Comparison of ENCODE assay signal across 30 cellular contexts in the genomic region with DNA sequence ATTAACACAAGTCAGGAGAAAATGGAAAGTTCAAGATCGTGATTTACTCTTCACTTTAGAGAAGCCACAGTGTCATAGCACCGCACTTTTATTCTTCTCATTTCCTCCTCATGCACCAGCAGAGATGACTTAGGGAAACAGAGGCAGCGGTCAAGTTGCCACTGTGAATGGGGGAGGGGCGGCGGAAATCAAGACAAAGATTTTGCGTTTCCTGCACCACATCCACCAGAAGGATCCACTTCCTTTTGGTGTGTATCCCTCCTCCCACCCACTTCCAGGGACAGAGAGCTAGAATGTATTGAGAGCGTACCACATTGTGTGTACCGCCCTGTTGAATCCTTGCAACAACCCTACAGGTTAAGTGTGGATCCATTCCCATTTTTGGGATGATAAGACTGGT. TPM values are rescaled to one million over a fixed set of nuclear protein-coding genes. Genes with fewer than 3 reads are reported as not detected.
"Had no signal": no experiment of that assay in that cellular context is flagged by ENCODE, and none has a peak within 500 bp of the region (broad histone marks: within the 10 kb centered on the region; RNA-seq: fewer than 3 reads in every experiment).

No MANE protein-coding gene starts in this region.

- H3K4me3 ChIP-seq: colonic mucosa, dorsolateral prefrontal cortex, pancreas, psoas muscle, skin epidermis, upper lobe of left lung, vagina had no signal

- DNase-seq: activated CD4-positive, alpha-beta memory T cell treated with anti-CD3 and anti-CD28 coated beads for 36 hours; activated CD4-positive, alpha-beta T cell treated with anti-CD3 and anti-CD28 coated beads, Interleukin-2, amount 10 ng/mL, durations not matched to agents 24 days and 14 days; activated CD4-positive, CD25-positive, alpha-beta regulatory T cell treated with anti-CD3 and anti-CD28 coated beads, Interleukin-2, amount 50 U/mL, for 72 hours; activated T-cell treated with anti-CD3 and anti-CD28 coated beads, Interleukin-2, amount 50 U/mL, for 24 hours; anterior cingulate cortex; cerebellar nuclear complex; colonic mucosa; dorsolateral prefrontal cortex; effector memory CD4-positive, alpha-beta T cell; foreskin fibroblast; kidney glomerular epithelial cell; left ventricle myocardium superior; mammary epithelial cell; midbrain; naive thymus-derived CD4-positive, alpha-beta T cell; nucleus accumbens; pancreas; psoas muscle; right cardiac atrium; stimulated activated CD4-positive, alpha-beta T cell treated with anti-CD3 and anti-CD28 coated beads, Interleukin-12 subunit alpha, Interleukin-12 subunit beta, amount 100 ng/mL, for 4 hours; stimulated activated CD4-positive, alpha-beta T cell treated with anti-CD3 and anti-CD28 coated beads, Interleukin-4, amount 100 ng/mL, for 1 hour; substantia nigra; T-helper 2 cell; upper lobe of left lung had no signal

- H3K27me3 ChIP-seq: colonic mucosa, dorsolateral prefrontal cortex, pancreas, upper lobe of left lung, vagina had no signal

- H3K36me3 Mint-ChIP-seq: activated CD4-positive, alpha-beta memory T cell treated with anti-CD3 and anti-CD28 coated beads for 36 hours had no signal

- H3K27me3 Mint-ChIP-seq: activated CD4-positive, alpha-beta memory T cell treated with anti-CD3 and anti-CD28 coated beads for 36 hours; activated CD4-positive, alpha-beta T cell treated with anti-CD3 and anti-CD28 coated beads, Interleukin-2, amount 10 ng/mL, durations not matched to agents 24 days and 14 days; activated naive CD4-positive, alpha-beta T cell treated with anti-CD3 and anti-CD28 coated beads, Interleukin-2, amount 50 U/mL, for 24 hours; activated T-cell treated with anti-CD3 and anti-CD28 coated beads, Interleukin-2, amount 50 U/mL, for 24 hours; stimulated activated naive CD8-positive, alpha-beta T cell treated with anti-CD3 and anti-CD28 coated beads, Interleukin-15, Interleukin-2, amounts not matched to agents 100 ng/mL and 50 ng/mL, for 24 hours had no signal

- H3K27ac Mint-ChIP-seq: activated CD4-positive, alpha-beta memory T cell treated with anti-CD3 and anti-CD28 coated beads for 36 hours; activated CD4-positive, alpha-beta T cell treated with anti-CD3 and anti-CD28 coated beads, Interleukin-2, amount 10 ng/mL, durations not matched to agents 24 days and 14 days; activated T-helper 2 cell treated with anti-CD3 and anti-CD28 coated beads, Interferon-gamma antibody, Interleukin-2, Interleukin-4, amounts not matched to agents 10 μg/mL and 5 μg/mL and 100 μg/mL, durations not matched to agents 14 hours and 24 hours and 36 hours; stimulated activated naive CD8-positive, alpha-beta T cell treated with anti-CD3 and anti-CD28 coated beads, Interleukin-15, Interleukin-2, amounts not matched to agents 100 ng/mL and 50 ng/mL, for 24 hours had no signal

- H3K36me3 ChIP-seq: colonic mucosa, pancreas, upper lobe of left lung, vagina had no signal

- H3K9me3 ChIP-seq: colonic mucosa, pancreas, psoas muscle, upper lobe of left lung, vagina had no signal

- H3K4me1 ChIP-seq: colonic mucosa, pancreas, psoas muscle had no signal

- H3K9me3 Mint-ChIP-seq: activated CD4-positive, alpha-beta memory T cell treated with anti-CD3 and anti-CD28 coated beads for 36 hours; activated CD4-positive, alpha-beta T cell treated with anti-CD3 and anti-CD28 coated beads, Interleukin-2, amount 10 ng/mL, durations not matched to agents 24 days and 14 days; activated naive CD4-positive, alpha-beta T cell treated with anti-CD3 and anti-CD28 coated beads, Interleukin-2, amount 50 U/mL, for 24 hours; activated T-cell treated with anti-CD3 and anti-CD28 coated beads, Interleukin-2, amount 50 U/mL, for 24 hours; activated T-helper 2 cell treated with anti-CD3 and anti-CD28 coated beads, Interferon-gamma antibody, Interleukin-2, Interleukin-4, amounts not matched to agents 10 μg/mL and 5 μg/mL and 100 μg/mL, durations not matched to agents 14 hours and 24 hours and 36 hours; stimulated activated naive CD8-positive, alpha-beta T cell treated with anti-CD3 and anti-CD28 coated beads, Interleukin-15, Interleukin-2, amounts not matched to agents 100 ng/mL and 50 ng/mL, for 24 hours had no signal

- H3K27ac ChIP-seq: colonic mucosa, pancreas, psoas muscle, upper lobe of left lung, vagina had no signal

- H3K4me3 Mint-ChIP-seq: activated CD4-positive, alpha-beta memory T cell treated with anti-CD3 and anti-CD28 coated beads for 36 hours; activated CD4-positive, alpha-beta T cell treated with anti-CD3 and anti-CD28 coated beads, Interleukin-2, amount 10 ng/mL, durations not matched to agents 24 days and 14 days; activated naive CD4-positive, alpha-beta T cell treated with anti-CD3 and anti-CD28 coated beads, Interleukin-2, amount 50 U/mL, for 24 hours; activated T-cell treated with anti-CD3 and anti-CD28 coated beads, Interleukin-2, amount 50 U/mL, for 24 hours; stimulated activated naive CD8-positive, alpha-beta T cell treated with anti-CD3 and anti-CD28 coated beads, Interleukin-15, Interleukin-2, amounts not matched to agents 100 ng/mL and 50 ng/mL, for 24 hours had no signal

- ATAC-seq: left ventricle myocardium superior; naive thymus-derived CD4-positive, alpha-beta T cell; pancreas; psoas muscle; right cardiac atrium; SK-N-SH treated with all-trans-retinoic acid at 6 μM for 48 hours had no signal

RNA-seq across cellular contexts. Expression of gene TSPAN18, which starts 21.8 kb away (rescaled TPM):
- total RNA-seq: mammary epithelial cell had no signal
